Comparison of ENCODE assay signal across 13 cellular contexts in the genomic region with DNA sequence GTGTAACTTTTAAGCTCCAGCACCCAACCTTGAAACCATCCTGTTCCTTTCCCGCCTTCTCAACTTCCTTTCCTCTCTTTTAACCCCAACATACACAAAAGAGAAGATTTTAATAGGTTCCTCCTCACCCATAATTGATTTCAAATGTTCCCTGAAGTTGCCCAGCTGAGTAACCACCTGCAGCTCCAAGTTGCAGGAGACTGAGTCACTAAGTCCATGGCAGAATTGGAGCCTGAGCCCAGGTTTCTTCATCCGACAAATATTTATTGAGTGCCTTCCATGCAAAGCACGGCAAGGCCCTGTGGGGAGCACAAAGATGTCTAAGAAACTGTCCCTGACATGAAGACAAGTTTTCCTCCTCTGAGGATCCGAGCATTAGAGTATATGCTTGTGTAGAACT.
DNase-seq lines count a peak whose midpoint lies in the region; ATAC-seq and TF ChIP-seq lines count a peak whose summit lies in the region.
"Had no signal": no experiment of that assay in that cellular context is flagged by ENCODE, and none has a peak within 500 bp of the region (broad histone marks: within the 10 kb centered on the region; RNA-seq: fewer than 3 reads in every experiment).

No MANE protein-coding gene starts in this region.

- H3K4me3 ChIP-seq in AG10803 (ENCODE audit: low read length) (no peak overlapping the region), ascending aorta (no peak overlapping the region), fibroblast of the aortic adventitia (ENCODE audit: low read depth, low read length) (no peak overlapping the region), suprapubic skin (no peak overlapping the region)

- H3K9me3 ChIP-seq in ascending aorta (no peaks in the 10 kb centered on the region), suprapubic skin (no peaks in the 10 kb centered on the region)

- H3K4me1 ChIP-seq in ascending aorta (peaks cover 3 to 16% of the 10 kb centered on the region in 2 donors), suprapubic skin (peaks cover 11% of the 10 kb centered on the region)

- H3K27me3 ChIP-seq in ascending aorta (no peaks in the 10 kb centered on the region), suprapubic skin (peaks cover 9% of the 10 kb centered on the region)

- DNase-seq in AG10803 (ENCODE audit: low read depth) (peak; percentile 72), ascending aorta (ENCODE audit: low spot score in 2 of 2) (no peak), fibroblast of the aortic adventitia (ENCODE audit: low read depth) (peak; percentile 74), suprapubic skin (ENCODE audit: low spot score in 2 of 2) (no peak), ureter (ENCODE audit: low spot score) (no peak), GM19238 (ENCODE audit: insufficient read length, low spot score) (no peak)
- DNase-seq: COR-L47, H7, NCI-H1417, NCI-H187 treated with DMSO at 0.1 percent for 48 hours, NCI-H526 treated with DMSO at 0.1 percent for 48 hours, SIG-M5 had no signal

- no peak for TF ChIP-seq EP300 in suprapubic skin (IDR thresholded peaks at IDR 0.05)

- no peak for ATAC-seq in HG03342 (IDR thresholded peaks at IDR 0.05; ENCODE audit: unreplicated experiment)

- H3K36me3 ChIP-seq in ascending aorta, result no peaks in the 10 kb centered on the region
- no peaks in the 10 kb centered on the region for H3K36me3 ChIP-seq in suprapubic skin

- WGBS in suprapubic skin, result 66% methylated on average over 4 of the region's 4 CpGs

- no peak for TF ChIP-seq POLR2A in suprapubic skin (IDR thresholded peaks at IDR 0.05)

- intact Hi-C loops in ascending aorta (cut with DNase I), result loop anchor here (1.0 to 5.0 kb wide), 4 partner anchors 96 to 1368 kb away; partner anchors contain the start of gene KIAA0040

- peak overlapping the region; percentile 53 to 65 for H3K27ac ChIP-seq in ascending aorta
- peak overlapping the region; percentile 31 for H3K27ac ChIP-seq in suprapubic skin

- TF ChIP-seq CTCF in AG10803 (conservative IDR thresholded peaks at IDR 0.05; ENCODE audit: low read length), result no peak
- no peak for TF ChIP-seq CTCF in ascending aorta (IDR thresholded peaks at IDR 0.05)
- no peak for TF ChIP-seq CTCF in fibroblast of the aortic adventitia (IDR thresholded peaks at IDR 0.05; ENCODE audit: insufficient read depth, low read length)
- TF ChIP-seq CTCF in suprapubic skin (IDR thresholded peaks at IDR 0.05), result no peak

Comparison
In these comparisons a context has a peak if more than half of its experiments do, and no peak if none do; other contexts are left out.
1. DNase-seq: peak in AG10803 (single experiment) and fibroblast of the aortic adventitia (single experiment); none in ascending aorta (0 of 2), suprapubic skin (0 of 2), ureter (single experiment) and GM19238 (single experiment).